In the genomic region with DNA sequence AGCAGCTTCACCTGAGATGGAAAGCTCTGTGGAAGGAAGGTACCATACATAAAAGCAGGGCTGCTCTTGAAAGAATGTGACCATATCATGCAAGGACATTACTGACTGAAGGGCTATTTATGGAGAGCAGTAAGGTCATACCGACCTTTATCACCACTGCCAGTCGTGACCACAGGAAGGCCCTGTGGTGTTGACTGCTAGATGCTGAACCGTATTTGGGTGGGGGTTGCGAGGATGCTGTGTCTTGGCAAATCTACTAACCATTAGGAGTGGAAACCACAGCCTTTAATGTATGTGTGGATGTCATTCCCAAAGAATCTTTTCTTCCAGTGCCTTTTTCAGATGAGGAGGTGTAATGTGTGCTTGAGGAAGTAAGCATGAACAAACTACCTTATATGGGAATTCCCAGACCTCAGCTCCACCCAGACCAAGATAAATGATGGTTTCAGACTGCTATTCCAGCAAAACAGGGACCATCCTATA, we compare ENCODE assay signal across 8 cellular contexts.
DNase-seq lines count a peak whose midpoint lies in the region; ATAC-seq, FAIRE-seq and TF ChIP-seq lines count a peak whose summit lies in the region.

No MANE protein-coding gene starts in this region.

- FAIRE-seq in RCC 7860 (lab: Jason Lieb, UNC) (peak; percentile 95), frontal cortex (lab: Jason Lieb, UNC) (no peak)

- H3K9me3 ChIP-seq in osteoblast (ENCODE audit: low read depth, low read length) = no peaks in the 10 kb centered on the region

- H3K36me3 ChIP-seq in osteoblast (ENCODE audit: insufficient read depth, low read length) = no peaks in the 10 kb centered on the region

- H3K27ac Mint-ChIP-seq in endothelial cell (ENCODE audit: unreplicated experiment) = peak overlapping the region; percentile 93

- H3K4me2 ChIP-seq in osteoblast (ENCODE audit: insufficient read depth, low read length) = peak overlapping the region; percentile 73

- no peaks in the 10 kb centered on the region for H3K36me3 Mint-ChIP-seq in endothelial cell (ENCODE audit: low read depth, unreplicated experiment)

- H3K27me3 Mint-ChIP-seq in endothelial cell (ENCODE audit: unreplicated experiment) = peaks cover 5% of the 10 kb centered on the region

- peak; percentile 100 for DNase-seq in RCC 7860 (ENCODE audit: low spot score)
- peak; percentile 36 for DNase-seq in endothelial cell (ENCODE audit: low spot score)
- DNase-seq in osteoblast (ENCODE audit: insufficient read length, low spot score, missing footprints) = no peak
- DNase-seq in frontal cortex (ENCODE audit: low spot score in 2 of 2) = no peak
- no peak for DNase-seq in DMS53 (lab: John Stamatoyannopoulos, UW)
- no peak for DNase-seq in DMS79 treated with DMSO at 0.1 percent for 48 hours (lab: John Stamatoyannopoulos, UW)

- TF ChIP-seq CTCF in endothelial cell (IDR thresholded peaks at IDR 0.05; ENCODE audit: unreplicated experiment) = no peak
- TF ChIP-seq CTCF in osteoblast (IDR thresholded peaks at IDR 0.05; ENCODE audit: extremely low read depth, low read depth, low read length) = no peak

- H3K79me2 ChIP-seq in osteoblast (ENCODE audit: insufficient read depth, low read length) = peaks cover 38% of the 10 kb centered on the region

- H4K20me1 ChIP-seq in osteoblast (ENCODE audit: insufficient read depth, low read length) = no peaks in the 10 kb centered on the region

- H3K4me1 ChIP-seq in osteoblast (ENCODE audit: insufficient read depth, low read length) = peaks cover 34% of the 10 kb centered on the region

- H2AFZ ChIP-seq in osteoblast (ENCODE audit: low read length) = no peak overlapping the region

- peaks cover 52% of the 10 kb centered on the region for H3K4me1 Mint-ChIP-seq in endothelial cell (ENCODE audit: unreplicated experiment)

- H3K9me3 Mint-ChIP-seq in endothelial cell (ENCODE audit: unreplicated experiment) = no peaks in the 10 kb centered on the region

- H3K27me3 ChIP-seq in osteoblast (ENCODE audit: insufficient read depth, low read length) = no peaks in the 10 kb centered on the region

- ATAC-seq in GM18511 (IDR thresholded peaks at IDR 0.05; ENCODE audit: unreplicated experiment) (peak; percentile 56), HG02981 (IDR thresholded peaks at IDR 0.05; ENCODE audit: unreplicated experiment) (peak; percentile 46)

- peak overlapping the region; percentile 19 for H3K4me3 Mint-ChIP-seq in endothelial cell (ENCODE audit: unreplicated experiment)

- H3K4me3 ChIP-seq in osteoblast (ENCODE audit: insufficient read depth, low read length) = peak overlapping the region; percentile 17

- peak overlapping the region; percentile 94 for H3K27ac ChIP-seq in osteoblast (ENCODE audit: low read depth, low read length)

Comparison
In these comparisons a context has a peak if more than half of its experiments do, and no peak if none do; other contexts are left out.
1. DNase-seq: peak in RCC 7860 (single experiment) and endothelial cell (single experiment); none in osteoblast (single experiment), frontal cortex (0 of 2), DMS53 (single experiment) and DMS79 treated with DMSO at 0.1 percent for 48 hours (single experiment).